Comparison of ENCODE assay signal across 22 cellular contexts in genomic region chr16:49987381-49987780, GRCh38. TPM values are rescaled to one million over a fixed set of nuclear protein-coding genes. Genes with fewer than 3 reads are reported as not detected.
A peak's percentile ranks its signal among the peaks of the same experiment; 100 is the strongest.
DNase-seq lines count a peak whose midpoint lies in the region; ATAC-seq, FAIRE-seq and TF ChIP-seq lines count a peak whose summit lies in the region.
"Had no signal": no experiment of that assay in that cellular context is flagged by ENCODE, and none has a peak within 500 bp of the region (broad histone marks: within the 10 kb centered on the region; RNA-seq: fewer than 3 reads in every experiment).

No MANE protein-coding gene starts in this region.

- H3K4me1 ChIP-seq in K562 (replicated peaks in 1 of 2; ENCODE audit: control insufficient read depth in 2 of 2, insufficient read depth in 2 of 2, low read length in 2 of 2) (no peaks in the 10 kb centered on the region; a peak in 1 of 5 replicates), stomach (peaks cover 0 to 8% (median 4%) of the 10 kb centered on the region in 4 donors)
- H3K4me1 ChIP-seq: A549, Caco-2 had no signal

- TF ChIP-seq RAD21 in K562 (CRISPR knock-in tag; conservative IDR thresholded peaks at IDR 0.05 in 1 of 2, IDR thresholded peaks at IDR 0.05 in 1 of 2), result no peak

- H3K4me3 ChIP-seq in K562 (no peak overlapping the region), stomach (no peak overlapping the region)
- H3K4me3 ChIP-seq: A549 had no signal

- peaks cover 2% of the 10 kb centered on the region for H3K27me3 Mint-ChIP-seq in activated CD4-positive, alpha-beta T cell treated with anti-CD3 and anti-CD28 coated beads for 36 hours
- no peaks in the 10 kb centered on the region for H3K27me3 Mint-ChIP-seq in activated CD4-positive, alpha-beta T cell treated with anti-CD3 and anti-CD28 coated beads, Interleukin-2, amount 10 ng/mL, durations not matched to agents 7 days and 5 days
- H3K27me3 Mint-ChIP-seq in activated naive CD4-positive, alpha-beta T cell treated with anti-CD3 and anti-CD28 coated beads, Interleukin-2, amount 10 ng/mL, durations not matched to agents 7 days and 5 days, result no peaks in the 10 kb centered on the region
- H3K27me3 Mint-ChIP-seq: CD4-positive, alpha-beta T cell had no signal

- no peaks in the 10 kb centered on the region for H3K36me3 Mint-ChIP-seq in activated CD4-positive, alpha-beta T cell treated with anti-CD3 and anti-CD28 coated beads for 36 hours (ENCODE audit: low read depth)
- no peaks in the 10 kb centered on the region for H3K36me3 Mint-ChIP-seq in activated CD4-positive, alpha-beta T cell treated with anti-CD3 and anti-CD28 coated beads, Interleukin-2, amount 10 ng/mL, durations not matched to agents 7 days and 5 days (ENCODE audit: low read depth)
- H3K36me3 Mint-ChIP-seq in activated naive CD4-positive, alpha-beta T cell treated with anti-CD3 and anti-CD28 coated beads, Interleukin-2, amount 50 U/mL, for 72 hours, result no peaks in the 10 kb centered on the region
- no peaks in the 10 kb centered on the region for H3K36me3 Mint-ChIP-seq in activated naive CD4-positive, alpha-beta T cell treated with anti-CD3 and anti-CD28 coated beads, Interleukin-2, amount 10 ng/mL, durations not matched to agents 7 days and 5 days

- no peaks in the 10 kb centered on the region for H3K9me1 ChIP-seq in K562 (ENCODE audit: control insufficient read depth, insufficient read depth, low read length)

- H3K4me2 ChIP-seq in K562 (ENCODE audit: insufficient read depth, low read length), result no peak overlapping the region
- H3K4me2 ChIP-seq: A549 had no signal

- no peaks in the 10 kb centered on the region for H3K79me2 ChIP-seq in K562 (ENCODE audit: control insufficient read depth, insufficient read depth, low read length)

- BruUV-seq in K562 (replicated peaks; lab: Mats Ljungman, UMichigan), result no TSS peak

- in situ Hi-C loops in K562 (cut with MboI), result no loop called here

- H3K27ac ChIP-seq in K562 (ENCODE audit: extremely low read depth, low read depth, low read length), result no peak overlapping the region
- H3K27ac ChIP-seq in stomach, result no peak overlapping the region
- H3K27ac ChIP-seq: 22Rv1, A549, C4-2B, HL-60 had no signal

- H2AFZ ChIP-seq in K562 (ENCODE audit: low read depth, low read length), result 0 out of 2 replicates have a peak overlapping the region, but pooled peaks have one; percentile 77

- no peak for TF ChIP-seq CTCF in K562 (IDR thresholded peaks at IDR 0.05 in 2 of 3, conservative IDR thresholded peaks at IDR 0.05 in 1 of 3; ENCODE audit: insufficient read depth in 2 of 3, low read depth in 1 of 3, low read length in 3 of 3)
- TF ChIP-seq CTCF in stomach (IDR thresholded peaks at IDR 0.05), result no peak

- TF ChIP-seq POLR2A in K562 (conservative IDR thresholded peaks at IDR 0.05) (no peak), stomach (IDR thresholded peaks at IDR 0.05) (no peak)

- H3K9me3 Mint-ChIP-seq in activated CD4-positive, alpha-beta T cell treated with anti-CD3 and anti-CD28 coated beads for 36 hours (ENCODE audit: low read depth), result no peaks in the 10 kb centered on the region
- H3K9me3 Mint-ChIP-seq in activated CD4-positive, alpha-beta T cell treated with anti-CD3 and anti-CD28 coated beads, Interleukin-2, amount 10 ng/mL, durations not matched to agents 7 days and 5 days, result no peaks in the 10 kb centered on the region
- no peaks in the 10 kb centered on the region for H3K9me3 Mint-ChIP-seq in activated naive CD4-positive, alpha-beta T cell treated with anti-CD3 and anti-CD28 coated beads, Interleukin-2, amount 50 U/mL, for 72 hours
- H3K9me3 Mint-ChIP-seq in activated naive CD4-positive, alpha-beta T cell treated with anti-CD3 and anti-CD28 coated beads, Interleukin-2, amount 10 ng/mL, durations not matched to agents 7 days and 5 days, result no peaks in the 10 kb centered on the region
- H3K9me3 Mint-ChIP-seq: CD4-positive, alpha-beta T cell; HFFc6 had no signal

- POLR2A ChIA-PET in activated CD4-positive, alpha-beta T cell treated with anti-CD3 and anti-CD28 coated beads for 36 hours (lab: Charles Lee), result no interaction called here
- POLR2A ChIA-PET in activated CD4-positive, alpha-beta T cell treated with anti-CD3 and anti-CD28 coated beads, Interleukin-2, amount 10 ng/mL, durations not matched to agents 7 days and 5 days (lab: Charles Lee), result no interaction called here
- POLR2A ChIA-PET in K562 (lab: Yijun Ruan, JAX), result no interaction called here

- peak; percentile 6 for DNase-seq in activated CD4-positive, alpha-beta T cell treated with anti-CD3 and anti-CD28 coated beads for 36 hours
- no peak for DNase-seq in activated CD4-positive, alpha-beta T cell treated with anti-CD3 and anti-CD28 coated beads, Interleukin-2, amount 10 ng/mL, durations not matched to agents 7 days and 5 days
- DNase-seq in activated naive CD4-positive, alpha-beta T cell treated with anti-CD3 and anti-CD28 coated beads, Interleukin-2, amount 50 U/mL, for 72 hours (ENCODE audit: low spot score in 2 of 2), result no peak
- DNase-seq in activated naive CD4-positive, alpha-beta T cell treated with anti-CD3 and anti-CD28 coated beads, Interleukin-2, amount 10 ng/mL, durations not matched to agents 7 days and 5 days, result no peak
- DNase-seq in MV-4-11 (lab: John Stamatoyannopoulos, UW) (peak; percentile 4), K562 (ENCODE audit: extremely low read depth in 1 of 4, low spot score in 3 of 4) (no peak), NCI-H69 (lab: John Stamatoyannopoulos, UW) (no peak), stomach (no peak)
- DNase-seq: AML-193; Caco-2; CD4-positive, alpha-beta T cell; HCEC 1CT; HFFc6; IMR-90 had no signal

- no peaks in the 10 kb centered on the region for H4K20me1 ChIP-seq in K562 (replicated peaks; ENCODE audit: control insufficient read depth, insufficient read depth, low read length)

- 46% methylated on average over 5 of the region's 5 CpGs for WGBS in K562 (ENCODE audit: insufficient coverage, low coverage, missing lambda C conversion rate)
- WGBS in stomach, 5 donors, result 71 to 83% (median 81%) methylated on average over 5 of the region's 5 CpGs

- no peak overlapping the region for H3K4me3 Mint-ChIP-seq in activated CD4-positive, alpha-beta T cell treated with anti-CD3 and anti-CD28 coated beads for 36 hours
- H3K4me3 Mint-ChIP-seq in activated CD4-positive, alpha-beta T cell treated with anti-CD3 and anti-CD28 coated beads, Interleukin-2, amount 10 ng/mL, durations not matched to agents 7 days and 5 days, result no peak overlapping the region
- H3K4me3 Mint-ChIP-seq in activated naive CD4-positive, alpha-beta T cell treated with anti-CD3 and anti-CD28 coated beads, Interleukin-2, amount 10 ng/mL, durations not matched to agents 7 days and 5 days, result no peak overlapping the region
- H3K4me3 Mint-ChIP-seq: CD4-positive, alpha-beta T cell had no signal

- H3K36me3 ChIP-seq in K562 (ENCODE audit: control insufficient read depth, insufficient read depth, low read length), result no peaks in the 10 kb centered on the region
- no peaks in the 10 kb centered on the region for H3K36me3 ChIP-seq in stomach

- no peak overlapping the region for H3K27ac Mint-ChIP-seq in activated CD4-positive, alpha-beta T cell treated with anti-CD3 and anti-CD28 coated beads for 36 hours
- no peak overlapping the region for H3K27ac Mint-ChIP-seq in activated CD4-positive, alpha-beta T cell treated with anti-CD3 and anti-CD28 coated beads, Interleukin-2, amount 10 ng/mL, durations not matched to agents 7 days and 5 days
- H3K27ac Mint-ChIP-seq in activated naive CD4-positive, alpha-beta T cell treated with anti-CD3 and anti-CD28 coated beads, Interleukin-2, amount 50 U/mL, for 72 hours, result peak overlapping the region in 1 of 2 donors; percentile 47
- no peak overlapping the region for H3K27ac Mint-ChIP-seq in activated naive CD4-positive, alpha-beta T cell treated with anti-CD3 and anti-CD28 coated beads, Interleukin-2, amount 10 ng/mL, durations not matched to agents 7 days and 5 days
- H3K27ac Mint-ChIP-seq: CD4-positive, alpha-beta T cell; HFFc6 had no signal

- no peak for FAIRE-seq in K562 (lab: Jason Lieb, UNC)
- FAIRE-seq: A549, D721Med, G401.6, GM12892, H54 had no signal

- no peak overlapping the region for H3K9ac ChIP-seq in K562 (ENCODE audit: insufficient read depth in 1 of 2, low read depth in 2 of 2, low read length in 2 of 2)

- peak; percentile 69 for ATAC-seq in activated CD4-positive, alpha-beta T cell treated with anti-CD3 and anti-CD28 coated beads for 36 hours
- ATAC-seq in activated naive CD4-positive, alpha-beta T cell treated with anti-CD3 and anti-CD28 coated beads, Interleukin-2, amount 50 U/mL, for 72 hours, result peak; percentile 74 to 88
- ATAC-seq in K562, result no peak
- ATAC-seq: A549 had no signal

- peaks cover 11% of the 10 kb centered on the region for H3K4me1 Mint-ChIP-seq in activated CD4-positive, alpha-beta T cell treated with anti-CD3 and anti-CD28 coated beads for 36 hours
- peaks cover 20% of the 10 kb centered on the region for H3K4me1 Mint-ChIP-seq in activated CD4-positive, alpha-beta T cell treated with anti-CD3 and anti-CD28 coated beads, Interleukin-2, amount 10 ng/mL, durations not matched to agents 7 days and 5 days
- peaks cover 2% of the 10 kb centered on the region for H3K4me1 Mint-ChIP-seq in activated naive CD4-positive, alpha-beta T cell treated with anti-CD3 and anti-CD28 coated beads, Interleukin-2, amount 10 ng/mL, durations not matched to agents 7 days and 5 days

- H3K27me3 ChIP-seq in K562 (ENCODE audit: control insufficient read depth in 2 of 2, insufficient read depth in 2 of 2, low read length in 2 of 2) (peaks cover 0 to 13% of the 10 kb centered on the region in 2 experiments; a peak in 4 of 5 replicates), stomach (no peaks in the 10 kb centered on the region)

- intact Hi-C loops in activated CD4-positive, alpha-beta T cell treated with anti-CD3 and anti-CD28 coated beads for 36 hours (cut with DNase I, micrococcal nuclease), result no loop called here
- intact Hi-C loops in K562 (cut with micrococcal nuclease), result no loop called here
- intact Hi-C loops in stomach (cut with DNase I; ENCODE audit: low total_unique reads), result no loop called here

- CTCF ChIA-PET in activated CD4-positive, alpha-beta T cell treated with anti-CD3 and anti-CD28 coated beads for 36 hours (lab: Charles Lee), result interaction anchor here (0.6 kb wide), 1 partner anchor 314 kb away, joined by 4 read pairs; no protein-coding TSS in a partner anchor
- CTCF ChIA-PET in activated CD4-positive, alpha-beta T cell treated with anti-CD3 and anti-CD28 coated beads, Interleukin-2, amount 10 ng/mL, durations not matched to agents 7 days and 5 days (lab: Charles Lee), result interaction anchor here (0.6 kb wide), 1 partner anchor 121 kb away, joined by 3 read pairs; no protein-coding TSS in a partner anchor
- CTCF ChIA-PET in activated naive CD4-positive, alpha-beta T cell treated with anti-CD3 and anti-CD28 coated beads, Interleukin-2, amount 10 ng/mL, durations not matched to agents 7 days and 5 days (lab: Charles Lee), result no interaction called here
- CTCF ChIA-PET in K562 (lab: Yijun Ruan, JAX; ENCODE audit: low intra/inter-chr PET ratio), result no interaction called here

- H3K9me3 ChIP-seq in K562 (replicated peaks; ENCODE audit: control insufficient read depth, insufficient read depth, low read depth, low read length) (no peaks in the 10 kb centered on the region), stomach (no peaks in the 10 kb centered on the region)
- H3K9me3 ChIP-seq: A549, Caco-2 had no signal

- TF ChIP-seq EP300 in K562 (IDR thresholded peaks at IDR 0.05; ENCODE audit: low read length), result no peak
- TF ChIP-seq EP300 in stomach (IDR thresholded peaks at IDR 0.05), result no peak

RNA-seq across cellular contexts. Expression of gene CNEP1R1, which starts 37.6 kb away (rescaled TPM):
- total RNA-seq in activated CD4-positive, alpha-beta T cell treated with anti-CD3 and anti-CD28 coated beads for 36 hours, result 10 to 100 TPM; 19.3 to 22.8 TPM
- total RNA-seq in activated CD4-positive, alpha-beta T cell treated with anti-CD3 and anti-CD28 coated beads, Interleukin-2, amount 10 ng/mL, durations not matched to agents 7 days and 5 days, result 10 to 100 TPM; 22.7 to 29.1 TPM
- total RNA-seq in activated naive CD4-positive, alpha-beta T cell treated with anti-CD3 and anti-CD28 coated beads, Interleukin-2, amount 50 U/mL, for 72 hours, result 10 to 100 TPM; 26.9 to 42.9 TPM
- 30.9 and 56.1 TPM in 2 replicates for total RNA-seq in K562 (2011; cell fraction: chromatin; rRNA removed; ENCODE audit: low replicate concordance)
- 28.0 and 29.5 TPM in 2 replicates for total RNA-seq in K562 (2011; cell fraction: nucleolus; rRNA removed)
- total RNA-seq in K562 (2011; cell fraction: nucleoplasm; rRNA removed), result 38.5 and 53.7 TPM in 2 replicates
- 7.6 and 11.8 TPM in 2 replicates for total RNA-seq in K562 (2014; rRNA removed)
- 11.4 and 15.8 TPM in 2 replicates for total RNA-seq in K562 (2014; rRNA removed; fragmentation: Illumina TruSeq; extraction: Trizol)
- 11.7 and 13.8 TPM in 2 replicates for total RNA-seq in K562 (2015; rRNA removed; fragmentation: Illumina TruSeq; extraction: Trizol)
- total RNA-seq in K562 (2021), result 8.8 and 10.9 TPM in 2 replicates
- 19.4 and 20.1 TPM in 2 replicates for polyA plus RNA-seq in K562 (2011; rRNA removed)
- 5.1 and 12.1 TPM in 2 replicates for polyA plus RNA-seq in K562 (2011; cell fraction: cytosol; rRNA removed)
- polyA plus RNA-seq in K562 (2011; cell fraction: nucleus; rRNA removed), result 18.1 and 25.9 TPM in 2 replicates
- 6.9 and 7.8 TPM in 2 replicates for polyA plus RNA-seq in K562 (2012)
- 8.1 and 8.8 TPM in 2 replicates for polyA plus RNA-seq in K562 (2014; fragmentation: Illumina TruSeq; extraction: Trizol)
- 10 to 100 TPM in 1 of 2 experiments, 1 to 10 TPM in 1; 9.7 to 10.8 TPM for polyA plus RNA-seq in K562 (2014; fragmentation: Nextera tagmentation; extraction: Ambion mirVana)
- 9.7 and 10.6 TPM in 2 replicates for polyA plus RNA-seq in K562 (2014; rRNA removed)
- polyA minus RNA-seq in K562 (2011; rRNA and poly(A)+ RNA removed), result 23.6 and 25.8 TPM in 2 replicates
- 9.8 and 10.5 TPM in 2 replicates for polyA minus RNA-seq in K562 (2011; cell fraction: cytosol; rRNA and poly(A)+ RNA removed)
- 16.2 and 23.8 TPM in 2 replicates for polyA minus RNA-seq in K562 (2011; cell fraction: nucleus; rRNA and poly(A)+ RNA removed)
- total RNA-seq in stomach, result 10 to 100 TPM in 4 of 5 donors, not detected in 1; 19.2 to 36.8 (median 28.9) TPM
- 1 to 10 TPM; 4.8 to 6.8 (median 5.5) TPM for polyA plus RNA-seq in stomach

Comparison
In these comparisons a context has a peak if more than half of its experiments do, and no peak if none do; other contexts are left out.
1. DNase-seq: peak in activated CD4-positive, alpha-beta T cell treated with anti-CD3 and anti-CD28 coated beads for 36 hours (single experiment) and MV-4-11 (single experiment); none in activated CD4-positive, alpha-beta T cell treated with anti-CD3 and anti-CD28 coated beads, Interleukin-2, amount 10 ng/mL, durations not matched to agents 7 days and 5 days (single experiment), activated naive CD4-positive, alpha-beta T cell treated with anti-CD3 and anti-CD28 coated beads, Interleukin-2, amount 50 U/mL, for 72 hours (0 of 2), activated naive CD4-positive, alpha-beta T cell treated with anti-CD3 and anti-CD28 coated beads, Interleukin-2, amount 10 ng/mL, durations not matched to agents 7 days and 5 days (single experiment), K562 (0 of 4), NCI-H69 (single experiment) and stomach (single experiment).
2. CTCF ChIA-PET loops: an anchor here in activated CD4-positive, alpha-beta T cell treated with anti-CD3 and anti-CD28 coated beads for 36 hours (0.6 kb wide) and activated CD4-positive, alpha-beta T cell treated with anti-CD3 and anti-CD28 coated beads, Interleukin-2, amount 10 ng/mL, durations not matched to agents 7 days and 5 days (0.6 kb wide); none called in activated naive CD4-positive, alpha-beta T cell treated with anti-CD3 and anti-CD28 coated beads, Interleukin-2, amount 10 ng/mL, durations not matched to agents 7 days and 5 days and K562.